In genomic region chr19:57053401-57053800, GRCh38 we compare ENCODE assay signal across 19 cellular contexts.
DNase-seq lines count a peak whose midpoint lies in the region; ATAC-seq and TF ChIP-seq lines count a peak whose summit lies in the region.
"Had no signal": no experiment of that assay in that cellular context is flagged by ENCODE, and none has a peak within 500 bp of the region (broad histone marks: within the 10 kb centered on the region; RNA-seq: fewer than 3 reads in every experiment).

No MANE protein-coding gene starts in this region.

- H3K27ac ChIP-seq in heart right ventricle, result no peak overlapping the region
- H3K27ac ChIP-seq: 22Rv1; BLaER1 treated with 17β-estradiol and CSF1 and Interleukin-3, amounts not matched to agents 10 nM and 100 nM; GM23248 had no signal

- H3K36me3 ChIP-seq in heart right ventricle, result no peaks in the 10 kb centered on the region
- H3K36me3 ChIP-seq: BE2C; BLaER1 treated with 17β-estradiol and CSF1 and Interleukin-3, amounts not matched to agents 10 nM and 100 nM had no signal

- peak; percentile 6 for DNase-seq in Ammon's horn (ENCODE audit: low spot score)
- peak; percentile 78 for DNase-seq in cerebellum (ENCODE audit: low spot score)
- DNase-seq in inferior parietal cortex (ENCODE audit: extremely low spot score), result peak; percentile 52
- peak; percentile 53 for DNase-seq in superior temporal gyrus (ENCODE audit: extremely low spot score)
- DNase-seq in left lobe of liver (ENCODE audit: low spot score), result no peak
- no peak for DNase-seq in heart right ventricle
- no peak for DNase-seq in NCI-H1436 treated with DMSO at 0.1 percent for 48 hours (lab: John Stamatoyannopoulos, UW)
- DNase-seq: BE2C; CD4-positive, alpha-beta T cell; CD8-positive, alpha-beta memory T cell; DMS 273 treated with DMSO at 0.1 percent for 48 hours; DMS79; EL; GF-D8; GM23248; H7; HCEC 1CT had no signal

- no peak overlapping the region for H3K4me3 ChIP-seq in heart right ventricle
- H3K4me3 ChIP-seq: BLaER1 treated with 17β-estradiol and CSF1 and Interleukin-3, amounts not matched to agents 10 nM and 100 nM; GM23248 had no signal

- no peak for ATAC-seq in left lobe of liver
- no peak for ATAC-seq in heart right ventricle

- H3K4me1 ChIP-seq in heart right ventricle, result no peaks in the 10 kb centered on the region
- H3K4me1 ChIP-seq: BE2C had no signal

- peaks cover 0 to 15% (median 4%) of the 10 kb centered on the region in 7 donors for H3K27me3 ChIP-seq in heart right ventricle
- H3K27me3 ChIP-seq: BE2C; BLaER1 treated with 17β-estradiol and CSF1 and Interleukin-3, amounts not matched to agents 10 nM and 100 nM had no signal

- intact Hi-C loops in heart right ventricle (cut with DNase I), result no loop called here

- WGBS in heart right ventricle, 2 donors, result 79 to 81% methylated on average over 12 of the region's 12 CpGs

- peaks cover 0 to 63% (median 0%) of the 10 kb centered on the region in 11 donors for H3K9me3 ChIP-seq in heart right ventricle
- H3K9me3 ChIP-seq: BE2C had no signal

- TF ChIP-seq CTCF in heart right ventricle (IDR thresholded peaks at IDR 0.05), result no peak

Comparison
In these comparisons a context has a peak if more than half of its experiments do, and no peak if none do; other contexts are left out.
1. DNase-seq: peak in Ammon's horn (single experiment), cerebellum (single experiment), inferior parietal cortex (single experiment) and superior temporal gyrus (single experiment); none in left lobe of liver (single experiment), heart right ventricle (0 of 2) and NCI-H1436 treated with DMSO at 0.1 percent for 48 hours (single experiment).